In genomic region chr9:137358126-137358525, GRCh38 we compare ENCODE assay signal across 14 cellular contexts. TPM values are rescaled to one million over a fixed set of nuclear protein-coding genes. Genes with fewer than 3 reads are reported as not detected.
DNase-seq lines count a peak whose midpoint lies in the region; ATAC-seq and TF ChIP-seq lines count a peak whose summit lies in the region.
"Had no signal": no experiment of that assay in that cellular context is flagged by ENCODE, and none has a peak within 500 bp of the region (broad histone marks: within the 10 kb centered on the region; RNA-seq: fewer than 3 reads in every experiment).

No MANE protein-coding gene starts in this region.

- H3K9me3 Mint-ChIP-seq in CD4-positive, alpha-beta memory T cell: peaks cover 0 to 25% (median 9%) of the 10 kb centered on the region in 8 donors
- H3K9me3 Mint-ChIP-seq in WTC11: peaks cover 29% of the 10 kb centered on the region

- H3K27ac Mint-ChIP-seq in CD4-positive, alpha-beta memory T cell: no peak overlapping the region
- H3K27ac Mint-ChIP-seq in WTC11: no peak overlapping the region
- H3K27ac Mint-ChIP-seq: CD14-positive monocyte; CD8-positive, alpha-beta memory T cell had no signal

- H2BK120ac ChIP-seq in neuronal stem cell (ENCODE audit: low read depth, low read length): no peak overlapping the region

- H3K9ac ChIP-seq in neuronal stem cell (ENCODE audit: low read depth, low read length, poor library complexity): no peak overlapping the region
- H3K9ac ChIP-seq: GM23248 had no signal

- no peak overlapping the region for H3K4me2 ChIP-seq in neuronal stem cell (ENCODE audit: insufficient read depth, low read length, poor library complexity, severe bottlenecking)
- H3K4me2 ChIP-seq: A549 had no signal

- H2BK15ac ChIP-seq in neuronal stem cell (ENCODE audit: low read length): no peak overlapping the region

- peaks cover 20 to 26% of the 10 kb centered on the region in 2 donors for H3K9me3 ChIP-seq in neuronal stem cell (replicated peaks in 1 of 2; ENCODE audit: control insufficient read depth in 2 of 2, insufficient read depth in 1 of 2, low read depth in 1 of 2, low read length in 2 of 2)
- no peaks in the 10 kb centered on the region for H3K9me3 ChIP-seq in CD4-positive, alpha-beta memory T cell (ENCODE audit: control insufficient read depth in 1 of 2, low read length in 2 of 2)

- H2BK12ac ChIP-seq in neuronal stem cell (ENCODE audit: low read length): no peak overlapping the region

- H3K4me3 ChIP-seq in neuronal stem cell (ENCODE audit: low read length in 2 of 2): peak overlapping the region in 1 of 2 donors; percentile 65
- no peak overlapping the region for H3K4me3 ChIP-seq in CD4-positive, alpha-beta memory T cell (ENCODE audit: low read length in 2 of 2)
- H3K4me3 ChIP-seq: A549, GM23248 had no signal

- ATAC-seq in HG03175 (IDR thresholded peaks at IDR 0.05; ENCODE audit: unreplicated experiment) (no peak), WTC11 (no peak)
- ATAC-seq: A549 had no signal

- no peak overlapping the region for H2BK5ac ChIP-seq in neuronal stem cell (ENCODE audit: low read length)

- no peak overlapping the region for H3K4me3 Mint-ChIP-seq in CD4-positive, alpha-beta memory T cell
- no peak overlapping the region for H3K4me3 Mint-ChIP-seq in WTC11
- H3K4me3 Mint-ChIP-seq: CD14-positive monocyte; CD8-positive, alpha-beta memory T cell; IgD-negative memory B cell had no signal

- no peak overlapping the region for H2AFZ ChIP-seq in neuronal stem cell (ENCODE audit: low read length)
- H2AFZ ChIP-seq: GM23248 had no signal

- no peaks in the 10 kb centered on the region for H3K4me1 ChIP-seq in neuronal stem cell (ENCODE audit: control insufficient read depth in 2 of 2, insufficient read depth in 1 of 2, low read depth in 1 of 2, low read length in 2 of 2)
- no peaks in the 10 kb centered on the region for H3K4me1 ChIP-seq in CD4-positive, alpha-beta memory T cell (ENCODE audit: insufficient read depth, low read length)
- H3K4me1 ChIP-seq: A549, Caco-2 had no signal

- TF ChIP-seq CTCF in GM20000 (IDR thresholded peaks at IDR 0.05; ENCODE audit: extremely low read depth, missing control alignments) (no peak), WTC11 (IDR thresholded peaks at IDR 0.05) (no peak)

- H4K8ac ChIP-seq in neuronal stem cell (ENCODE audit: low read depth, low read length): no peak overlapping the region

- H3K27ac ChIP-seq in neuronal stem cell (replicated peaks; ENCODE audit: low read length): no peak overlapping the region
- H3K27ac ChIP-seq in CD4-positive, alpha-beta memory T cell (ENCODE audit: low read depth, low read length): no peak overlapping the region
- H3K27ac ChIP-seq: A549, GM23248 had no signal

- peaks cover 0 to 6% of the 10 kb centered on the region in 2 donors for H3K36me3 Mint-ChIP-seq in CD4-positive, alpha-beta memory T cell
- peaks cover 24% of the 10 kb centered on the region for H3K36me3 Mint-ChIP-seq in WTC11
- H3K36me3 Mint-ChIP-seq: CD14-positive monocyte, IgD-negative memory B cell had no signal

- CTCF ChIA-PET in CD4-positive, alpha-beta memory T cell (lab: Charles Lee; ENCODE audit: partially characterized antibody): no interaction called here
- CTCF ChIA-PET in WTC11 (lab: Charles Lee): no interaction called here

- intact Hi-C loops in CD4-positive, alpha-beta memory T cell (cut with micrococcal nuclease): no loop called here

- no peaks in the 10 kb centered on the region for H3K79me1 ChIP-seq in neuronal stem cell (ENCODE audit: low read depth, low read length)

- H2AK5ac ChIP-seq in neuronal stem cell (ENCODE audit: low read depth, low read length): peak overlapping the region; percentile 6

- POLR2A ChIA-PET in CD4-positive, alpha-beta memory T cell (lab: Charles Lee; ENCODE audit: partially characterized antibody): no interaction called here
- POLR2A ChIA-PET in WTC11 (lab: Charles Lee): no interaction called here

- no CpG with 5 or more reads among the region's 10 CpGs for WGBS in neuronal stem cell (ENCODE audit: extremely low coverage in 2 of 2, insufficient read length in 2 of 2, insufficient replicate concordance in 1 of 2), 2 donors

- H3K36me3 ChIP-seq in neuronal stem cell (replicated peaks in 1 of 2; ENCODE audit: control insufficient read depth in 2 of 2, insufficient read depth in 2 of 2, low read length in 2 of 2): peaks cover 0 to 2% of the 10 kb centered on the region in 2 donors
- H3K36me3 ChIP-seq in CD4-positive, alpha-beta memory T cell (ENCODE audit: insufficient read depth, low read length): no peaks in the 10 kb centered on the region

- H3K4me1 Mint-ChIP-seq in CD4-positive, alpha-beta memory T cell: no peaks in the 10 kb centered on the region
- H3K4me1 Mint-ChIP-seq in WTC11: no peaks in the 10 kb centered on the region
- H3K4me1 Mint-ChIP-seq: CD8-positive, alpha-beta memory T cell; IgD-negative memory B cell had no signal

- H3K27me3 Mint-ChIP-seq in CD4-positive, alpha-beta memory T cell: no peaks in the 10 kb centered on the region
- H3K27me3 Mint-ChIP-seq in WTC11 (ENCODE audit: low read depth): peaks cover 19% of the 10 kb centered on the region
- H3K27me3 Mint-ChIP-seq: IgD-negative memory B cell had no signal

- no peak overlapping the region for H3K14ac ChIP-seq in neuronal stem cell (ENCODE audit: low read length)

- DNase-seq in GM20000 (ENCODE audit: low spot score): peak; percentile 4
- peak; percentile 1 for DNase-seq in RPMI8226
- no peak for DNase-seq in neuronal stem cell (ENCODE audit: low spot score)
- no peak for DNase-seq in CD4-positive, alpha-beta memory T cell
- no peak for DNase-seq in WTC11 (ENCODE audit: low spot score)
- DNase-seq: Caco-2; CD8-positive, alpha-beta memory T cell; DND-41; GDM1; GM23248 had no signal

- no peak overlapping the region for H3K4ac ChIP-seq in neuronal stem cell (ENCODE audit: low read length)

- H3K18ac ChIP-seq in neuronal stem cell (ENCODE audit: low read length): no peak overlapping the region

- no peak overlapping the region for H4K91ac ChIP-seq in neuronal stem cell (ENCODE audit: low read depth, low read length, poor library complexity)

- H3K23ac ChIP-seq in neuronal stem cell (ENCODE audit: low read depth, low read length, poor library complexity): no peak overlapping the region

- no peaks in the 10 kb centered on the region for H3K27me3 ChIP-seq in neuronal stem cell (ENCODE audit: control insufficient read depth in 3 of 3, insufficient read depth in 3 of 3, low read depth in 1 of 3, low read length in 3 of 3)
- no peaks in the 10 kb centered on the region for H3K27me3 ChIP-seq in CD4-positive, alpha-beta memory T cell (ENCODE audit: insufficient read depth, low read length)

TF ChIP-seq in WTC11, 78 proteins besides CTCF, POLR2A, EP300 and RAD21:
- TF ChIP-seq, protein P1, sequence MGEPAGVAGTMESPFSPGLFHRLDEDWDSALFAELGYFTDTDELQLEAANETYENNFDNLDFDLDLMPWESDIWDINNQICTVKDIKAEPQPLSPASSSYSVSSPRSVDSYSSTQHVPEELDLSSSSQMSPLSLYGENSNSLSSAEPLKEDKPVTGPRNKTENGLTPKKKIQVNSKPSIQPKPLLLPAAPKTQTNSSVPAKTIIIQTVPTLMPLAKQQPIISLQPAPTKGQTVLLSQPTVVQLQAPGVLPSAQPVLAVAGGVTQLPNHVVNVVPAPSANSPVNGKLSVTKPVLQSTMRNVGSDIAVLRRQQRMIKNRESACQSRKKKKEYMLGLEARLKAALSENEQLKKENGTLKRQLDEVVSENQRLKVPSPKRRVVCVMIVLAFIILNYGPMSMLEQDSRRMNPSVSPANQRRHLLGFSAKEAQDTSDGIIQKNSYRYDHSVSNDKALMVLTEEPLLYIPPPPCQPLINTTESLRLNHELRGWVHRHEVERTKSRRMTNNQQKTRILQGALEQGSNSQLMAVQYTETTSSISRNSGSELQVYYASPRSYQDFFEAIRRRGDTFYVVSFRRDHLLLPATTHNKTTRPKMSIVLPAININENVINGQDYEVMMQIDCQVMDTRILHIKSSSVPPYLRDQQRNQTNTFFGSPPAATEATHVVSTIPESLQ (CRISPR knock-in tag; IDR thresholded peaks at IDR 0.05): no peak
- TF ChIP-seq ZNF232 (CRISPR knock-in tag; IDR thresholded peaks at IDR 0.05) (no peak), NFYB (CRISPR knock-in tag; conservative IDR thresholded peaks at IDR 0.05; ENCODE audit: low read depth) (no peak)
TF ChIP-seq in WTC11: peak in this region for 0.

RNA-seq across cellular contexts. Expression of gene NRARP, which starts 56.1 kb away (rescaled TPM):
- polyA plus RNA-seq in neuronal stem cell (2013, experiment 1 of 2): 51.2 TPM
- 51.6 TPM for polyA plus RNA-seq in neuronal stem cell (2013, experiment 2 of 2)
- under 1 TPM; 0.25 to 0.29 TPM for total RNA-seq in CD4-positive, alpha-beta memory T cell
- polyA plus RNA-seq in CD4-positive, alpha-beta memory T cell: not detected
- total RNA-seq in WTC11 (2021): 46.7 to 52.4 TPM (median 51.5 TPM) in 3 replicates
- polyA plus RNA-seq: CD14-positive monocyte; CD8-positive, alpha-beta memory T cell; GM23248; IgD-negative memory B cell had no signal

Comparison
In these comparisons a context has a peak if more than half of its experiments do, and no peak if none do; other contexts are left out.
1. DNase-seq: peak in GM20000 (single experiment) and RPMI8226 (single experiment); none in neuronal stem cell (single experiment), CD4-positive, alpha-beta memory T cell (0 of 5) and WTC11 (single experiment).
2. RNA of gene NRARP, which starts 56.1 kb away (total RNA-seq): 46.7 to 52.4 TPM in WTC11; 0.25 to 0.29 TPM in CD4-positive, alpha-beta memory T cell; every median in the first group is over 10 times any median in the second.